ENCODE assay signal across 16 cellular contexts in genomic region chr16:1366060-1366711, GRCh38. TPM values are rescaled to one million over a fixed set of nuclear protein-coding genes. Genes with fewer than 3 reads are reported as not detected.
A peak's percentile ranks its signal among the peaks of the same experiment; 100 is the strongest.
DNase-seq lines count a peak whose midpoint lies in the region; ATAC-seq, FAIRE-seq and TF ChIP-seq lines count a peak whose summit lies in the region.
"Had no signal": no experiment of that assay in that cellular context is flagged by ENCODE, and none has a peak within 500 bp of the region (broad histone marks: within the 10 kb centered on the region; RNA-seq: fewer than 3 reads in every experiment).

No MANE protein-coding gene starts in this region.

- WGBS in H1 (ENCODE audit: extremely low coverage in 1 of 2, insufficient coverage in 1 of 2, insufficient read length in 1 of 2, insufficient replicate concordance in 2 of 2, low coverage in 1 of 2, low lambda C conversion rate in 2 of 2, missing lambda C conversion rate in 1 of 2), 2 experiments, result 93% methylated on average over 28 of the region's 29 CpGs; no CpG with 5 or more reads in 1 of the 2 experiments

- H3K27ac ChIP-seq in RWPE2 (ENCODE audit: poor library complexity, severe bottlenecking) (no peak overlapping the region), H1 (ENCODE audit: low read depth, low read length) (no peak overlapping the region), upper lobe of right lung (no peak overlapping the region)
- H3K27ac ChIP-seq: SJSA1 had no signal

- peak; percentile 40 for DNase-seq in Right ventricle myocardium superior
- no peak for DNase-seq in Right ventricle myocardium inferior (ENCODE audit: missing footprints)
- DNase-seq in RWPE2 (ENCODE audit: low spot score), result no peak
- DNase-seq in H1 (ENCODE audit: low read depth in 1 of 2, low spot score in 2 of 2), result no peak
- no peak for DNase-seq in upper lobe of right lung
- no peak for DNase-seq in GM19240 (ENCODE audit: insufficient read length, low spot score)
- DNase-seq in NCI-H187 treated with DMSO at 0.1 percent for 48 hours (lab: John Stamatoyannopoulos, UW), result no peak
- DNase-seq: AML-193; Caco-2; HCEC 1CT; Kasumi-1; MM.1S; NCI-H1694; NK-92 treated with Interleukin-12 subunit alpha and Interleukin-12 subunit beta, amount 100 ng/mL, for 24 hours had no signal

- CTCF ChIA-PET in H1 (lab: Charles Lee; ENCODE audit: partially characterized antibody), result interaction anchor here (0.8 to 8.1 kb wide), 7 partner anchors 9 to 146 kb away, joined by 3 to 59 read pairs (median 5); partner anchors contain the start of gene CCDC154

- no peaks in the 10 kb centered on the region for H3K27me3 ChIP-seq in RWPE2 (ENCODE audit: insufficient read depth, poor library complexity, severe bottlenecking)
- no peaks in the 10 kb centered on the region for H3K27me3 ChIP-seq in H1 (replicated peaks in 1 of 4; ENCODE audit: control insufficient read depth in 3 of 4, extremely low read depth in 1 of 4, insufficient read depth in 3 of 4, low read length in 3 of 4)
- no peaks in the 10 kb centered on the region for H3K27me3 ChIP-seq in upper lobe of right lung
- H3K27me3 ChIP-seq: SJSA1 had no signal

- no peak overlapping the region for H3K56ac ChIP-seq in H1 (replicated peaks; ENCODE audit: insufficient read length, low read depth, low read length)

- H3K79me1 ChIP-seq in H1 (ENCODE audit: low read depth, low read length), result peaks cover 5% of the 10 kb centered on the region; the same call in 1 of the 2 replicates

- no peak for TF ChIP-seq POLR2A in H1 (IDR thresholded peaks at IDR 0.05; ENCODE audit: control extremely low read depth in 1 of 2, low read depth in 2 of 2, low read length in 2 of 2)

- no peak for FAIRE-seq in H1 (lab: Jason Lieb, UNC)

- no peak overlapping the region for H3K4ac ChIP-seq in H1 (replicated peaks; ENCODE audit: insufficient read length, low read depth, low read length)

- H3K18ac ChIP-seq in H1 (ENCODE audit: extremely low read depth, low read length), result no peak overlapping the region

- no peak overlapping the region for H4K5ac ChIP-seq in H1 (ENCODE audit: insufficient read length, low read depth, low read length)

- no peak overlapping the region for H2AK5ac ChIP-seq in H1 (ENCODE audit: low read depth, low read length)

- H2BK120ac ChIP-seq in H1 (replicated peaks; ENCODE audit: low read depth, low read length), result no peak overlapping the region

- no peak overlapping the region for H3K14ac ChIP-seq in H1 (ENCODE audit: insufficient read length)

- H3K23me2 ChIP-seq in H1 (ENCODE audit: low read depth, low read length), result no peaks in the 10 kb centered on the region

- intact Hi-C loops in Right ventricle myocardium superior (cut with DNase I), result no loop called here
- intact Hi-C loops in Right ventricle myocardium inferior (cut with DNase I), result no loop called here
- intact Hi-C loops in upper lobe of right lung (cut with DNase I), result no loop called here

- H2AFZ ChIP-seq in H1 (ENCODE audit: low read length), result no peak overlapping the region

- H2BK5ac ChIP-seq in H1 (ENCODE audit: low read depth, low read length), result no peak overlapping the region

- POLR2A ChIA-PET in H1 (lab: Charles Lee; ENCODE audit: partially characterized antibody), result interaction anchor here (0.6 to 6.6 kb wide), 3 partner anchors 8 to 42 kb away, joined by 3 to 44 read pairs (median 3); no protein-coding TSS in a partner anchor

- H3K4me3 ChIP-seq in RWPE2 (ENCODE audit: severe bottlenecking) (no peak overlapping the region), H1 (ENCODE audit: extremely low read depth in 1 of 4, insufficient read depth in 2 of 4, low read depth in 3 of 4, low read length in 4 of 4) (no peak overlapping the region), upper lobe of right lung (no peak overlapping the region)
- H3K4me3 ChIP-seq: SJSA1 had no signal

- no peak overlapping the region for H4K91ac ChIP-seq in H1 (replicated peaks; ENCODE audit: insufficient read length, low read length)

- TF ChIP-seq CTCF in RWPE2 (IDR thresholded peaks at IDR 0.05; ENCODE audit: poor library complexity, severe bottlenecking), result no peak
- TF ChIP-seq CTCF in H1 (IDR thresholded peaks at IDR 0.05; ENCODE audit: control extremely low read depth in 1 of 3, insufficient read depth in 1 of 3, low read depth in 1 of 3, low read length in 3 of 3), result no peak
- no peak for TF ChIP-seq CTCF in upper lobe of right lung (IDR thresholded peaks at IDR 0.05)

- no peak overlapping the region for H3K9ac ChIP-seq in H1 (replicated peaks in 1 of 4; ENCODE audit: extremely low read depth in 1 of 4, low read depth in 3 of 4, low read length in 3 of 4)

- no peak overlapping the region for H3K4me2 ChIP-seq in H1 (ENCODE audit: insufficient read depth in 1 of 2, low read depth in 2 of 2, low read length in 2 of 2)

- H3K36me3 ChIP-seq in RWPE2 (ENCODE audit: low read depth) (peaks cover 32% of the 10 kb centered on the region), H1 (ENCODE audit: control insufficient read depth in 2 of 4, insufficient read depth in 4 of 4, low read length in 3 of 4) (peaks cover 15 to 47% (median 23%) of the 10 kb centered on the region in 4 experiments), upper lobe of right lung (peaks cover 63% of the 10 kb centered on the region)

- H3K4me1 ChIP-seq in RWPE2 (ENCODE audit: insufficient read depth, poor library complexity, severe bottlenecking) (no peaks in the 10 kb centered on the region), H1 (replicated peaks in 1 of 4; ENCODE audit: control insufficient read depth in 3 of 4, insufficient read depth in 4 of 4, low read length in 3 of 4) (no peaks in the 10 kb centered on the region), upper lobe of right lung (no peaks in the 10 kb centered on the region)
- H3K4me1 ChIP-seq: Caco-2, SJSA1 had no signal

- TF ChIP-seq RAD21 in H1 (IDR thresholded peaks at IDR 0.05 in 1 of 2, conservative IDR thresholded peaks at IDR 0.05 in 1 of 2; ENCODE audit: low read depth in 2 of 2, low read length in 2 of 2), result no peak

- no peak for TF ChIP-seq EP300 in H1 (IDR thresholded peaks at IDR 0.05; ENCODE audit: borderline replicate concordance in 1 of 2, low read depth in 2 of 2, low read length in 2 of 2)

- no peak overlapping the region for H2BK20ac ChIP-seq in H1 (ENCODE audit: low read length)

- no peak overlapping the region for H2BK15ac ChIP-seq in H1 (ENCODE audit: low read length)

- no peak overlapping the region; the same call in 1 of the 2 replicates for H4K8ac ChIP-seq in H1 (ENCODE audit: extremely low read depth, insufficient read depth, low read length)

- H3K79me2 ChIP-seq in H1 (ENCODE audit: control insufficient read depth in 1 of 2, insufficient read depth in 2 of 2, low read length in 2 of 2), result peaks cover 0 to 5% of the 10 kb centered on the region in 2 experiments; a peak in 1 of 4 replicates

- no peaks in the 10 kb centered on the region for H3K9me3 ChIP-seq in RWPE2 (ENCODE audit: severe bottlenecking)
- no peaks in the 10 kb centered on the region for H3K9me3 ChIP-seq in H1 (ENCODE audit: insufficient read depth in 2 of 2, low read depth in 1 of 2, low read length in 1 of 2)
- H3K9me3 ChIP-seq in upper lobe of right lung, result no peaks in the 10 kb centered on the region
- H3K9me3 ChIP-seq: Caco-2, SJSA1 had no signal

- ATAC-seq in Right ventricle myocardium superior (ENCODE audit: poor library complexity) (no peak), Right ventricle myocardium inferior (no peak), RWPE2 (ENCODE audit: low read depth) (0 out of 3 replicates have a peak, but pooled peaks have one; percentile 6), upper lobe of right lung (peak; percentile 5), HG03439 (IDR thresholded peaks at IDR 0.05; ENCODE audit: unreplicated experiment) (no peak)

- H2BK12ac ChIP-seq in H1 (ENCODE audit: low read depth, low read length), result no peak overlapping the region

- H3K23ac ChIP-seq in H1 (ENCODE audit: insufficient read length), result no peak overlapping the region

- H4K20me1 ChIP-seq in H1 (replicated peaks in 1 of 2; ENCODE audit: control insufficient read depth in 1 of 2, insufficient read depth in 2 of 2, low read length in 2 of 2), result peaks cover 8 to 29% of the 10 kb centered on the region in 2 experiments

RNA-seq across cellular contexts. Expression of gene GNPTG, which starts 14.5 kb away (rescaled TPM):
- total RNA-seq in Right ventricle myocardium superior (30.3 TPM), Right ventricle myocardium inferior (35.0 TPM), upper lobe of right lung (82.9 TPM)
- total RNA-seq in H1 (2021; fragmentation: NEBNext Ultra II Directional; extraction: Animal tissue kit (Norgen Biotek cat#: 25700)), result 25.2 and 26.2 TPM in 2 replicates
- polyA plus RNA-seq in H1 (2011; rRNA removed), result 51.2 and 73.3 TPM in 2 replicates
- polyA plus RNA-seq in H1 (2011; cell fraction: cytosol; rRNA removed), result 45.7 TPM
- polyA plus RNA-seq in H1 (2011; cell fraction: nucleus; rRNA removed), result 73.3 TPM
- 21.7 to 30.2 TPM (median 28.6 TPM) in 4 replicates for polyA plus RNA-seq in H1 (2012, experiment 1 of 2)
- polyA plus RNA-seq in H1 (2012, experiment 2 of 2), result 17.9 TPM
- polyA plus RNA-seq in H1 (2013, experiment 1 of 2), result 22.1 TPM
- polyA plus RNA-seq in H1 (2013, experiment 2 of 2), result 23.7 TPM
- 9.9 and 10.5 TPM in 2 replicates for polyA minus RNA-seq in H1 (2011; rRNA and poly(A)+ RNA removed)
- polyA minus RNA-seq in H1 (2011; cell fraction: cytosol; rRNA and poly(A)+ RNA removed), result 9.3 TPM
- 13.4 TPM for polyA minus RNA-seq in H1 (2011; cell fraction: nucleus; rRNA and poly(A)+ RNA removed)

RNA-seq across cellular contexts. Expression of gene TSR3, which starts 14.5 kb away (rescaled TPM):
- 52.6 TPM for total RNA-seq in Right ventricle myocardium superior
- 54.6 TPM for total RNA-seq in Right ventricle myocardium inferior
- total RNA-seq in H1 (2021; fragmentation: NEBNext Ultra II Directional; extraction: Animal tissue kit (Norgen Biotek cat#: 25700)), result 45.9 and 52.3 TPM in 2 replicates
- polyA plus RNA-seq in H1 (2011; rRNA removed), result 43.1 and 66.0 TPM in 2 replicates
- polyA plus RNA-seq in H1 (2011; cell fraction: cytosol; rRNA removed), result 60.3 TPM
- polyA plus RNA-seq in H1 (2011; cell fraction: nucleus; rRNA removed), result 46.0 TPM
- 31.8 to 57.4 TPM (median 53.2 TPM) in 4 replicates for polyA plus RNA-seq in H1 (2012, experiment 1 of 2)
- polyA plus RNA-seq in H1 (2012, experiment 2 of 2), result 37.5 TPM
- polyA plus RNA-seq in H1 (2013, experiment 1 of 2), result 25.0 TPM
- 26.0 TPM for polyA plus RNA-seq in H1 (2013, experiment 2 of 2)
- 10.2 and 10.8 TPM in 2 replicates for polyA minus RNA-seq in H1 (2011; rRNA and poly(A)+ RNA removed)
- 31.2 TPM for polyA minus RNA-seq in H1 (2011; cell fraction: cytosol; rRNA and poly(A)+ RNA removed)
- 19.7 TPM for polyA minus RNA-seq in H1 (2011; cell fraction: nucleus; rRNA and poly(A)+ RNA removed)
- 43.8 TPM for total RNA-seq in upper lobe of right lung

RNA-seq across cellular contexts. Expression of gene BAIAP3, which starts 32.7 kb away (rescaled TPM):
- total RNA-seq in Right ventricle myocardium superior (3.7 TPM), Right ventricle myocardium inferior (1.9 TPM), upper lobe of right lung (3.0 TPM)
- total RNA-seq in H1 (2021; fragmentation: NEBNext Ultra II Directional; extraction: Animal tissue kit (Norgen Biotek cat#: 25700)), result 6.8 and 7.9 TPM in 2 replicates
- polyA plus RNA-seq in H1 (2011; rRNA removed), result 2.9 and 6.3 TPM in 2 replicates
- 4.8 TPM for polyA plus RNA-seq in H1 (2011; cell fraction: cytosol; rRNA removed)
- 33.8 TPM for polyA plus RNA-seq in H1 (2011; cell fraction: nucleus; rRNA removed)
- polyA plus RNA-seq in H1 (2012, experiment 1 of 2), result 4.5 to 6.4 TPM (median 5.6 TPM) in 4 replicates
- 2.6 TPM for polyA plus RNA-seq in H1 (2012, experiment 2 of 2)
- 5.0 TPM for polyA plus RNA-seq in H1 (2013, experiment 1 of 2)
- polyA plus RNA-seq in H1 (2013, experiment 2 of 2), result 3.4 TPM
- polyA minus RNA-seq in H1 (2011; rRNA and poly(A)+ RNA removed), result 2.0 and 2.1 TPM in 2 replicates
- polyA minus RNA-seq in H1 (2011; cell fraction: cytosol; rRNA and poly(A)+ RNA removed), result 5.7 TPM
- polyA minus RNA-seq in H1 (2011; cell fraction: nucleus; rRNA and poly(A)+ RNA removed), result 11.1 TPM

RNA-seq across cellular contexts. Expression of gene UNKL, which starts 48.3 kb away (rescaled TPM):
- total RNA-seq in Right ventricle myocardium superior (13.6 TPM), Right ventricle myocardium inferior (11.3 TPM), upper lobe of right lung (19.9 TPM)
- total RNA-seq in H1 (2021; fragmentation: NEBNext Ultra II Directional; extraction: Animal tissue kit (Norgen Biotek cat#: 25700)), result 31.8 and 32.1 TPM in 2 replicates
- polyA plus RNA-seq in H1 (2011; rRNA removed), result 25.1 and 32.0 TPM in 2 replicates
- 32.1 TPM for polyA plus RNA-seq in H1 (2011; cell fraction: cytosol; rRNA removed)
- polyA plus RNA-seq in H1 (2011; cell fraction: nucleus; rRNA removed), result 126 TPM
- polyA plus RNA-seq in H1 (2012, experiment 1 of 2), result 11.6 to 23.0 TPM (median 17.3 TPM) in 4 replicates
- polyA plus RNA-seq in H1 (2012, experiment 2 of 2), result 8.4 TPM
- 15.8 TPM for polyA plus RNA-seq in H1 (2013, experiment 1 of 2)
- polyA plus RNA-seq in H1 (2013, experiment 2 of 2), result 13.7 TPM
- 7.3 and 13.6 TPM in 2 replicates for polyA minus RNA-seq in H1 (2011; rRNA and poly(A)+ RNA removed)
- 30.1 TPM for polyA minus RNA-seq in H1 (2011; cell fraction: cytosol; rRNA and poly(A)+ RNA removed)
- polyA minus RNA-seq in H1 (2011; cell fraction: nucleus; rRNA and poly(A)+ RNA removed), result 31.8 TPM

RNA-seq across cellular contexts. Expression of gene UQCC4, which starts 54.4 kb away (rescaled TPM):
- total RNA-seq in Right ventricle myocardium superior (14.7 TPM), Right ventricle myocardium inferior (11.3 TPM), upper lobe of right lung (9.1 TPM)
- total RNA-seq in H1 (2021; fragmentation: NEBNext Ultra II Directional; extraction: Animal tissue kit (Norgen Biotek cat#: 25700)), result 13.4 and 14.9 TPM in 2 replicates
- 33.8 and 35.0 TPM in 2 replicates for polyA plus RNA-seq in H1 (2011; rRNA removed)
- 31.5 TPM for polyA plus RNA-seq in H1 (2011; cell fraction: cytosol; rRNA removed)
- 22.3 TPM for polyA plus RNA-seq in H1 (2011; cell fraction: nucleus; rRNA removed)
- polyA plus RNA-seq in H1 (2012, experiment 1 of 2), result 15.3 to 20.8 TPM (median 19.9 TPM) in 4 replicates
- 16.5 TPM for polyA plus RNA-seq in H1 (2012, experiment 2 of 2)
- 18.8 TPM for polyA plus RNA-seq in H1 (2013, experiment 1 of 2)
- 20.4 TPM for polyA plus RNA-seq in H1 (2013, experiment 2 of 2)
- 7.0 and 7.6 TPM in 2 replicates for polyA minus RNA-seq in H1 (2011; rRNA and poly(A)+ RNA removed)
- polyA minus RNA-seq in H1 (2011; cell fraction: cytosol; rRNA and poly(A)+ RNA removed), result 8.1 TPM
- 13.3 TPM for polyA minus RNA-seq in H1 (2011; cell fraction: nucleus; rRNA and poly(A)+ RNA removed)

Comparison
In these comparisons a context has a peak if more than half of its experiments do, and no peak if none do; other contexts are left out.
1. ATAC-seq: peak in RWPE2 (single experiment) and upper lobe of right lung (single experiment); none in Right ventricle myocardium superior (single experiment), Right ventricle myocardium inferior (single experiment) and HG03439 (single experiment).